ENCODE assay signal across 8 cellular contexts in genomic region chr6:33073431-33073871, GRCh38. TPM values are rescaled to one million over a fixed set of nuclear protein-coding genes. Genes with fewer than 3 reads are reported as not detected.
A peak's percentile ranks its signal among the peaks of the same experiment; 100 is the strongest.
DNase-seq lines count a peak whose midpoint lies in the region; ATAC-seq, FAIRE-seq and TF ChIP-seq lines count a peak whose summit lies in the region.

HLA-DPA1 (minus strand) TSS chr6:33073649.

- peak; percentile 48 for DNase-seq in stimulated activated CD4-positive, alpha-beta T cell treated with anti-CD3 and anti-CD28 coated beads, Interleukin-15, amount 100 ng/mL, for 24 hours
- DNase-seq in stimulated activated CD4-positive, alpha-beta T cell treated with anti-CD3 and anti-CD28 coated beads, Interleukin-12 subunit alpha, Interleukin-12 subunit beta, amount 100 ng/mL, for 4 hours: no peak
- DNase-seq in PC-3 (peak; percentile 40), GM12878 (ENCODE audit: low read depth, low spot score) (peak; percentile 97), left kidney (ENCODE audit: low read depth, low spot score) (peak; percentile 27), superior temporal gyrus (ENCODE audit: extremely low spot score) (peak; percentile 43), NCI-H69 (lab: John Stamatoyannopoulos, UW) (no peak)

- no peaks in the 10 kb centered on the region for H3K9me2 ChIP-seq in PC-3 (replicated peaks; ENCODE audit: low read length)

- no TSS peak for BruUV-seq in PC-3 (replicated peaks; lab: Mats Ljungman, UMichigan)
- BruUV-seq in GM12878 (replicated peaks; lab: Mats Ljungman, UMichigan): no TSS peak

- RAD21 ChIA-PET in GM12878 (lab: Charles Lee; ENCODE audit: unreplicated experiment): interaction anchor here (0.6 to 7.9 kb wide), 14 partner anchors 8 to 220 kb away, joined by 3 to 172 read pairs (median 6); partner anchors contain the start of genes PSMB9 and TAP1

- no peak for TF ChIP-seq RAD21 in GM12878 (IDR thresholded peaks at IDR 0.05; ENCODE audit: insufficient read depth, low read depth, low read length)

- H3K27ac ChIP-seq in PC-3 (ENCODE audit: low read length) (no peak within 1 kb of the TSS), GM12878 (ENCODE audit: control insufficient read depth, insufficient read depth) (peak within 1 kb of the TSS; percentile 99)

- H3K9ac ChIP-seq in PC-3 (ENCODE audit: low read length) (no peak within 1 kb of the TSS), GM12878 (ENCODE audit: control insufficient read depth, insufficient read depth, low read length) (peak within 1 kb of the TSS; percentile 87)

- peak; percentile 86 for FAIRE-seq in GM12878 (lab: Jason Lieb, UNC)

- H2AFZ ChIP-seq in PC-3 (ENCODE audit: low read length): no peak within 1 kb of the TSS; the same call in 1 of the 2 replicates
- peak within 1 kb of the TSS; percentile 46 for H2AFZ ChIP-seq in GM12878 (ENCODE audit: control insufficient read depth, low read depth, low read length)

- in situ Hi-C loops in GM12878 (cut with MboI): loop anchor here (25.0 kb wide), 1 partner anchor 1589 kb away; no protein-coding TSS in a partner anchor

- under 1% methylated on average over 8 of the region's 8 CpGs for WGBS in GM12878 (ENCODE audit: insufficient coverage, insufficient replicate concordance, low lambda C conversion rate, missing lambda C conversion rate)

- no peaks in the 10 kb centered on the region for H3K9me3 ChIP-seq in PC-3 (ENCODE audit: low read length)
- H3K9me3 ChIP-seq in GM12878 (replicated peaks; ENCODE audit: control insufficient read depth, insufficient read depth, low read length): no peaks in the 10 kb centered on the region; the same call in 2 of the 3 replicates

- TF ChIP-seq CTCF in PC-3 (conservative IDR thresholded peaks at IDR 0.05; ENCODE audit: low read depth, low read length) (no peak), GM12878 (IDR thresholded peaks at IDR 0.05 in 2 of 3, conservative IDR thresholded peaks at IDR 0.05 in 1 of 3; ENCODE audit: control insufficient read depth in 2 of 3, extremely low read depth in 1 of 3, insufficient read depth in 1 of 3, low read depth in 3 of 3, low read length in 3 of 3) (no peak)

- H3K4me2 ChIP-seq in PC-3 (ENCODE audit: low read length) (0 out of 2 replicates have a peak within 1 kb of the TSS, but pooled peaks have one; percentile 4), GM12878 (ENCODE audit: control insufficient read depth, insufficient read depth) (peak within 1 kb of the TSS; percentile 95)

- TF ChIP-seq POLR2A in GM12878 (IDR thresholded peaks at IDR 0.05; ENCODE audit: low read depth, low read length): peak; percentile 98

- H3K27me3 ChIP-seq in PC-3 (ENCODE audit: low read length) (peaks cover 40% of the 10 kb centered on the region), GM12878 (replicated peaks in 1 of 2; ENCODE audit: control insufficient read depth in 2 of 2, insufficient read depth in 2 of 2, low read length in 1 of 2) (no peaks in the 10 kb centered on the region)

- TF ChIP-seq EP300 in GM12878 (IDR thresholded peaks at IDR 0.05; ENCODE audit: borderline replicate concordance in 1 of 2, control insufficient read depth in 1 of 2, low read depth in 2 of 2, low read length in 2 of 2): peak; percentile 34 to 50; a peak in 2 of 4 replicates

- H3K4me3 ChIP-seq in PC-3 (ENCODE audit: low read length) (no peak within 1 kb of the TSS), GM12878 (peak within 1 kb of the TSS; percentile 94)

- SMC1A ChIA-PET in GM12878 (lab: Charles Lee; ENCODE audit: uncharacterized antibody, unreplicated experiment): interaction anchor here (1.0 to 8.9 kb wide), 16 partner anchors 11 to 102 kb away, joined by 3 to 176 read pairs (median 6); partner anchors contain the start of gene HLA-DOA

- intact Hi-C loops in PC-3 (cut with micrococcal nuclease) (no loop called here), GM12878 (cut with micrococcal nuclease; ENCODE audit: unreplicated experiment) (no loop called here)

- no peaks in the 10 kb centered on the region for H3K79me2 ChIP-seq in PC-3 (ENCODE audit: low read length)
- H3K79me2 ChIP-seq in GM12878 (ENCODE audit: control insufficient read depth, insufficient read depth, low read length): peaks cover 90% of the 10 kb centered on the region

- H3K4me1 ChIP-seq in PC-3 (ENCODE audit: insufficient read depth, low read length) (no peaks in the 10 kb centered on the region), GM12878 (ENCODE audit: control insufficient read depth, insufficient read depth, low read length) (peaks cover 10% of the 10 kb centered on the region; the same call in 1 of the 2 replicates)

- CTCF ChIA-PET in PC-3 (lab: Charles Lee): interaction anchor here (0.5 kb wide), 1 partner anchor 626 kb away, joined by 4 read pairs; no protein-coding TSS in a partner anchor
- CTCF ChIA-PET in GM12878 (lab: Yijun Ruan, JAX): interaction anchor here (0.6 to 6.0 kb wide), 17 partner anchors 9 to 235 kb away, joined by 3 to 59 read pairs (median 4); partner anchors contain the start of genes HLA-DMA and TAP2

- H3F3A ChIP-seq in PC-3 (ENCODE audit: low read length, unreplicated experiment): no peaks in the 10 kb centered on the region

- peak; percentile 69 for ATAC-seq in HG02763 (IDR thresholded peaks at IDR 0.05; ENCODE audit: unreplicated experiment)
- ATAC-seq in PC-3: peak; percentile 86
- ATAC-seq in GM12878: peak; percentile 79

- POLR2A ChIA-PET in PC-3 (lab: Charles Lee; ENCODE audit: unreplicated experiment): no interaction called here
- POLR2A ChIA-PET in GM12878 (lab: Charles Lee): interaction anchor here (0.6 to 8.8 kb wide), 29 partner anchors 9 to 878 kb away, joined by 3 to 330 read pairs (median 5); partner anchors contain the start of genes BRD2, HLA-DMA, HLA-DOA and PSMB8

- no peaks in the 10 kb centered on the region for H4K20me1 ChIP-seq in PC-3 (ENCODE audit: low read length)
- H4K20me1 ChIP-seq in GM12878 (ENCODE audit: control insufficient read depth, insufficient read depth): no peaks in the 10 kb centered on the region

- H3K36me3 ChIP-seq in PC-3 (ENCODE audit: low read depth, low read length) (no peaks in the 10 kb centered on the region), GM12878 (ENCODE audit: control insufficient read depth in 2 of 2, insufficient read depth in 2 of 2, low read length in 1 of 2) (peaks cover 11% of the 10 kb centered on the region in 2 experiments)

TF ChIP-seq in GM12878, 131 proteins besides CTCF, POLR2A, EP300 and RAD21 (continues in another document):
- no peak for TF ChIP-seq ZNF24 (IDR thresholded peaks at IDR 0.05)
- peak; percentile 55 for TF ChIP-seq KLF5 (IDR thresholded peaks at IDR 0.05; ENCODE audit: partially characterized antibody)
- TF ChIP-seq SP1 (IDR thresholded peaks at IDR 0.05; ENCODE audit: low read depth, low read length): peak; percentile 58
- no peak for TF ChIP-seq MTA2 (IDR thresholded peaks at IDR 0.05; ENCODE audit: low read depth)
- no peak for TF ChIP-seq IRF3 (IDR thresholded peaks at IDR 0.05)
- peak in 1 of 2 experiments; percentile 49; a peak in 1 of 4 replicates for TF ChIP-seq ETV6 (conservative IDR thresholded peaks at IDR 0.05 in 1 of 2, IDR thresholded peaks at IDR 0.05 in 1 of 2; ENCODE audit: borderline replicate concordance in 1 of 2, low read depth in 1 of 2)
- no peak for TF ChIP-seq TCF12 (IDR thresholded peaks at IDR 0.05; ENCODE audit: low read depth, low read length)

RNA-seq across cellular contexts. Expression of gene HLA-DPA1, which starts in this region (rescaled TPM):
- total RNA-seq in PC-3 (2014; rRNA removed): not detected in 2 replicates
- total RNA-seq in GM12878 (2013; cell fraction: nucleolus; rRNA removed): 426 and 443 TPM in 2 replicates
- total RNA-seq in GM12878 (2014; rRNA removed): 1,084 and 1,097 TPM in 2 replicates
- 990 and 1,018 TPM in 2 replicates for total RNA-seq in GM12878 (2014; rRNA removed; fragmentation: Illumina TruSeq; extraction: Trizol)
- 707 and 749 TPM in 2 replicates for total RNA-seq in GM12878 (2021)
- 802 TPM for polyA plus RNA-seq in GM12878 (2011; ENCODE audit: low read depth)
- polyA plus RNA-seq in GM12878 (2011; rRNA removed): 1,074 and 1,640 TPM in 2 replicates
- 1,290 and 1,476 TPM in 2 replicates for polyA plus RNA-seq in GM12878 (2011; cell fraction: cytosol; rRNA removed)
- polyA plus RNA-seq in GM12878 (2011; cell fraction: nucleus; rRNA removed): 450 and 715 TPM in 2 replicates
- 953 and 1,333 TPM in 2 replicates for polyA plus RNA-seq in GM12878 (2012)
- polyA plus RNA-seq in GM12878 (2014; fragmentation: Illumina TruSeq; extraction: Trizol): 1,388 and 1,535 TPM in 2 replicates
- 100 to 1,000 TPM; 508 to 665 TPM for polyA plus RNA-seq in GM12878 (2014; fragmentation: Nextera tagmentation; extraction: Ambion mirVana)
- polyA plus RNA-seq in GM12878 (2014; rRNA removed): 952 and 1,003 TPM in 2 replicates
- polyA plus RNA-seq in GM12878 (2016; fragmentation: Nextera tagmentation; extraction: Ambion mirVana): 100 to 1,000 TPM; 640 to 684 TPM
- 630 and 837 TPM in 2 replicates for polyA minus RNA-seq in GM12878 (2011; rRNA and poly(A)+ RNA removed)
- polyA minus RNA-seq in GM12878 (2011; cell fraction: cytosol; rRNA and poly(A)+ RNA removed): 250 and 316 TPM in 2 replicates
- polyA minus RNA-seq in GM12878 (2011; cell fraction: nucleus; rRNA and poly(A)+ RNA removed): 116 and 131 TPM in 2 replicates

Comparison
In these comparisons a context has a peak if more than half of its experiments do, and no peak if none do; other contexts are left out.
1. RNA of gene HLA-DPA1 (total RNA-seq): 426 to 1,097 TPM in GM12878; not detected in PC-3; every median in the first group is over 100 times any median in the second.
2. DNase-seq: peak in stimulated activated CD4-positive, alpha-beta T cell treated with anti-CD3 and anti-CD28 coated beads, Interleukin-15, amount 100 ng/mL, for 24 hours (single experiment), GM12878 (single experiment), left kidney (single experiment) and superior temporal gyrus (single experiment); none in stimulated activated CD4-positive, alpha-beta T cell treated with anti-CD3 and anti-CD28 coated beads, Interleukin-12 subunit alpha, Interleukin-12 subunit beta, amount 100 ng/mL, for 4 hours (single experiment) and NCI-H69 (single experiment).
3. Peak in DNase-seq, ATAC-seq and H3K4me2 ChIP-seq in PC-3; RNA of the gene not detected or under 1 TPM.
4. Peak in every context shown above with its lines, with median percentiles within 50 percentile points of each other: ATAC-seq.